Comparison of ENCODE assay signal across 8 cellular contexts in the genomic region with DNA sequence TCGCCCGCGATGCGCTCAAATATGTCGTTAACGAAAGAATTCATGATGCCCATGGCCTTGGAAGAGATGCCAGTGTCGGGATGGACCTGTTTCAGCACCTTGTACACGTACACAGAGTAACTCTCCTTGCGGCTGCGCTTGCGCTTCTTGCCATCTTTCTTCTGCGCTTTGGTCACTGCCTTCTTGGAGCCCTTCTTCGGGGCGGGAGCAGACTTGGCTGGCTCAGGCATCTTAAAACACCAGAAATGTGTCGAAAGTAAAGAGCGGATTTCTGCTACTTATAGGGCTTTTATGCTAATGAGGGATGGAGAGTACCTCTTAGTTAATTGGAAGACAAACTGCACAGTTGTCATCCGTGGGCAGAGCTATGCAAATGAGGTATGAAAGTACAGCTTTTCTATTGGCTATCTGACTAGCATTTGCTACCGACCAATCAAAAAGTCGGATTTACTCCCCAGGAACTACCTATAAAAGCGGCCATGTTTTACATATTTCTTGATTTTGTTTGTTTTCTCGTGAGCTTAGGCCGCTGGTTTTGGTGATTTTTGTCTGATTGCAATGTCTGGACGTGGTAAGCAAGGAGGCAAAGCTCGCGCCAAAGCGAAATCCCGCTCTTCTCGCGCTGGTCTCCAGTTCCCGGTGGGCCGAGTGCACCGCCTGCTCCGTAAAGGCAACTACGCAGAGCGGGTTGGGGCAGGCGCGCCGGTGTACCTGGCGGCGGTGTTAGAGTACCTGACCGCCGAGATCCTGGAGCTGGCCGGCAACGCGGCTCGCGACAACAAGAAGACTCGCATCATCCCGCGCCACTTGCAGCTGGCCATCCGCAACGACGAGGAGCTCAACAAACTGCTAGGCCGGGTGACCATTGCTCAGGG. TPM values are rescaled to one million over a fixed set of nuclear protein-coding genes. Genes with fewer than 3 reads are reported as not detected.
DNase-seq lines count a peak whose midpoint lies in the region; ATAC-seq and TF ChIP-seq lines count a peak whose summit lies in the region.

No MANE protein-coding gene starts in this region.

- H3K36me3 Mint-ChIP-seq in activated naive CD4-positive, alpha-beta T cell treated with anti-CD3 and anti-CD28 coated beads, Interleukin-2, amount 50 U/mL, for 24 hours, result peaks cover 7% of the 10 kb centered on the region

- H3K27ac ChIP-seq in neutrophil, result peak overlapping the region; percentile 93
- H3K27ac ChIP-seq in temporal lobe (ENCODE audit: low read depth, low read length), result peak overlapping the region; percentile 98

- no peaks in the 10 kb centered on the region for H3K27me3 Mint-ChIP-seq in activated naive CD4-positive, alpha-beta T cell treated with anti-CD3 and anti-CD28 coated beads, Interleukin-2, amount 50 U/mL, for 24 hours

- no peaks in the 10 kb centered on the region for H3K36me3 ChIP-seq in GM06990 (ENCODE audit: control insufficient read depth, insufficient read depth, low read length)
- H3K36me3 ChIP-seq in neutrophil, result peaks cover 33% of the 10 kb centered on the region

- peak overlapping the region; percentile 100 for H3K4me3 Mint-ChIP-seq in activated naive CD4-positive, alpha-beta T cell treated with anti-CD3 and anti-CD28 coated beads, Interleukin-2, amount 50 U/mL, for 24 hours

- H3K9me3 ChIP-seq in neutrophil, result peaks cover 5% of the 10 kb centered on the region

- peaks cover 37 to 50% of the 10 kb centered on the region in 2 experiments for H3K4me1 ChIP-seq in neutrophil (ENCODE audit: control insufficient read depth in 1 of 2, insufficient read depth in 1 of 2, low read depth in 1 of 2, low read length in 1 of 2)

- H3K4me3 ChIP-seq in GM06990 (replicated peaks; ENCODE audit: low read depth, low read length) (peak overlapping the region; percentile 72), NB4 (ENCODE audit: low read depth, low read length) (peak overlapping the region; percentile 99), neutrophil (ENCODE audit: low read depth in 1 of 2, low read length in 1 of 2) (peak overlapping the region; percentile 91)

- H3K9me3 Mint-ChIP-seq in activated naive CD4-positive, alpha-beta T cell treated with anti-CD3 and anti-CD28 coated beads, Interleukin-2, amount 50 U/mL, for 24 hours, result no peaks in the 10 kb centered on the region

- ATAC-seq in HG02571 (IDR thresholded peaks at IDR 0.05; ENCODE audit: unreplicated experiment), result peak; percentile 73

- no peak for TF ChIP-seq CTCF in GM06990 (IDR thresholded peaks at IDR 0.05; ENCODE audit: insufficient read depth, low read length, poor library complexity, severe bottlenecking)
- TF ChIP-seq CTCF in NB4 (IDR thresholded peaks at IDR 0.05; ENCODE audit: low read depth, low read length), result no peak
- TF ChIP-seq CTCF in neutrophil (IDR thresholded peaks at IDR 0.05), result no peak

- DNase-seq in GM06990 (ENCODE audit: extremely low read depth, insufficient read length) (peak; percentile 93), NB4 (ENCODE audit: low read depth) (peak; percentile 99), SK-N-DZ (ENCODE audit: low spot score) (peak; percentile 99), germinal center (ENCODE audit: low spot score) (peak; percentile 98)

- H3K4me1 Mint-ChIP-seq in activated naive CD4-positive, alpha-beta T cell treated with anti-CD3 and anti-CD28 coated beads, Interleukin-2, amount 50 U/mL, for 24 hours, result peaks cover 44% of the 10 kb centered on the region

- peak; percentile 81 for TF ChIP-seq POLR2A in NB4 (IDR thresholded peaks at IDR 0.05; ENCODE audit: extremely low read depth, insufficient read length)

- no peaks in the 10 kb centered on the region for H3K27me3 ChIP-seq in GM06990 (replicated peaks; ENCODE audit: control insufficient read depth, insufficient read depth, low read length)
- no peaks in the 10 kb centered on the region for H3K27me3 ChIP-seq in neutrophil

- peak overlapping the region; percentile 97 for H3K27ac Mint-ChIP-seq in activated naive CD4-positive, alpha-beta T cell treated with anti-CD3 and anti-CD28 coated beads, Interleukin-2, amount 50 U/mL, for 24 hours

RNA-seq across cellular contexts. Expression of gene HFE, which starts 36.7 kb away (rescaled TPM):
- polyA plus RNA-seq in SK-N-DZ (2014; cell fraction: cytosol; rRNA removed), result not detected in 2 replicates
- polyA plus RNA-seq in SK-N-DZ (2014; cell fraction: nucleus; rRNA removed), result not detected in 2 replicates
- 1.2 TPM for total RNA-seq in temporal lobe

Comparison
In these comparisons a context has a peak if more than half of its experiments do, and no peak if none do; other contexts are left out.
1. Peak in every context shown above with its lines: DNase-seq, ATAC-seq, H3K4me3 ChIP-seq and H3K27ac ChIP-seq.